Comparison of ENCODE assay signal across 7 cellular contexts in the genomic region with DNA sequence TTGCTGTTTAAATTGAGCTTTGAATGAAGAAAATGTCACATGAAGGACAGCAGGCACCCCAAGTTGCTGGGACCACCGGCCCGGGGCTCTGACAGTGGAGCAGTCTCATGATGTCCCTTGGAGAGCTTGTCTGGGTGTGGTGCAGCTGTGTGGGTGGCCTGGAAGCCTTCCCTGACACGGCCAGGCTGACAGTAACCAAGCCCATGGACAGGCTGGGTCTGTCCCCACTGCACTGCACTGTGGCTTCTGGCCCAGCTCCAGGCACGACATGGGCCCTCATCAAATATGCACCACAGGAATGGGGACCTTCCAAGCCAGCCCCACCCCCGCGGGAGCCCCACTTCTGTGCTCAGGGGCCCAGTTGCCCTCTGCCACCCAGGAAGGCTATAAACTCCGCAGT.
DNase-seq lines count a peak whose midpoint lies in the region; ATAC-seq, FAIRE-seq and TF ChIP-seq lines count a peak whose summit lies in the region.
"Not testable (repeated sequence)": the region's sequence is repeated elsewhere in the genome, so short reads cannot be mapped to it uniquely, and the experiment has no call there.

No MANE protein-coding gene starts in this region.

- not testable (repeated sequence) for H3K27ac ChIP-seq in GM23338 (ENCODE audit: low read depth); Panc1 (ENCODE audit: low read length); HepG2 (ENCODE audit: extremely low read length, insufficient read depth, low read length)

- not testable (repeated sequence) for TF ChIP-seq RAD21 in HepG2 (CRISPR knock-in tag; IDR thresholded peaks at IDR 0.05)

- TF ChIP-seq POLR2A in HepG2 (IDR thresholded peaks at IDR 0.05; ENCODE audit: insufficient read depth in 1 of 2, low read depth in 2 of 2, low read length in 2 of 2): not testable (repeated sequence)

- no CpG with 5 or more reads among the region's 7 CpGs for WGBS in HepG2 (ENCODE audit: low lambda C conversion rate)

- not testable (repeated sequence) for H3K36me3 ChIP-seq in GM23338 (ENCODE audit: insufficient read depth); Panc1 (ENCODE audit: control insufficient read depth, insufficient read depth, low read length); HepG2 (replicated peaks in 1 of 2; ENCODE audit: control insufficient read depth in 1 of 2, insufficient read depth in 2 of 2, low read length in 2 of 2)

- FAIRE-seq in HepG2 (lab: Jason Lieb, UNC): not testable (repeated sequence)

- H3K4me1 ChIP-seq in GM23338 (ENCODE audit: insufficient read depth); Panc1 (ENCODE audit: control insufficient read depth, insufficient read depth, low read length); HepG2 (ENCODE audit: insufficient read depth, low read length): not testable (repeated sequence)

- H3K4me1 Mint-ChIP-seq in GM23338; stimulated activated effector memory CD8-positive, alpha-beta T cell treated with anti-CD3 and anti-CD28 coated beads, Interleukin-12 subunit alpha, Interleukin-12 subunit beta, amount 100 ng/mL, for 72 hours: not testable (repeated sequence)

- not testable (repeated sequence) for H3K27ac Mint-ChIP-seq in GM23338; stimulated activated effector memory CD8-positive, alpha-beta T cell treated with anti-CD3 and anti-CD28 coated beads, Interleukin-12 subunit alpha, Interleukin-12 subunit beta, amount 100 ng/mL, for 72 hours

- POLR2A ChIA-PET in Panc1 (lab: Charles Lee); HepG2 (lab: Yijun Ruan, JAX): not testable (repeated sequence)

- BruUV-seq in Panc1 (replicated peaks; lab: Mats Ljungman, UMichigan); HepG2 (replicated peaks; lab: Mats Ljungman, UMichigan): not testable (repeated sequence)

- H3K4me3 ChIP-seq in GM23338; Panc1 (ENCODE audit: low read depth in 2 of 2, low read length in 2 of 2); HepG2 (replicated peaks in 1 of 3; ENCODE audit: insufficient read depth in 1 of 3, low read depth in 2 of 3, low read length in 3 of 3): not testable (repeated sequence)

- DNase-seq in GM23338 (ENCODE audit: low spot score); Panc1 (ENCODE audit: low read depth, low spot score); Right ventricle myocardium inferior (ENCODE audit: missing footprints); HepG2 (ENCODE audit: low spot score); stimulated activated effector memory CD8-positive, alpha-beta T cell treated with anti-CD3 and anti-CD28 coated beads, Interleukin-12 subunit alpha, Interleukin-12 subunit beta, amount 100 ng/mL, for 72 hours (ENCODE audit: low spot score in 2 of 2): not testable (repeated sequence)

- H2AFZ ChIP-seq in GM23338; HepG2 (ENCODE audit: low read length): not testable (repeated sequence)

- intact Hi-C loops in Panc1 (cut with micrococcal nuclease; ENCODE audit: unreplicated experiment); Right ventricle myocardium inferior (cut with DNase I); HepG2 (cut with micrococcal nuclease; ENCODE audit: unreplicated experiment): not testable (repeated sequence)

- not testable (repeated sequence) for H4K20me1 ChIP-seq in GM23338 (replicated peaks; ENCODE audit: insufficient read depth); HepG2 (ENCODE audit: insufficient read depth, low read length)

- not testable (repeated sequence) for H3K36me3 Mint-ChIP-seq in GM23338 (ENCODE audit: low read depth); stimulated activated effector memory CD8-positive, alpha-beta T cell treated with anti-CD3 and anti-CD28 coated beads, Interleukin-12 subunit alpha, Interleukin-12 subunit beta, amount 100 ng/mL, for 72 hours

- TF ChIP-seq EP300 in HepG2 (IDR thresholded peaks at IDR 0.05; ENCODE audit: low read depth in 2 of 2, low read length in 2 of 2); HepG2 (CRISPR knock-in tag; IDR thresholded peaks at IDR 0.05; ENCODE audit: borderline replicate concordance): not testable (repeated sequence)

- not testable (repeated sequence) for H3K9me3 Mint-ChIP-seq in GM23338; stimulated activated effector memory CD8-positive, alpha-beta T cell treated with anti-CD3 and anti-CD28 coated beads, Interleukin-12 subunit alpha, Interleukin-12 subunit beta, amount 100 ng/mL, for 72 hours

- H3K9me2 ChIP-seq in GM23338 (ENCODE audit: insufficient read depth): not testable (repeated sequence)

- H3K27me3 ChIP-seq in GM23338 (ENCODE audit: insufficient read depth); Panc1 (ENCODE audit: control insufficient read depth, insufficient read depth, low read length); HepG2 (ENCODE audit: control insufficient read depth in 1 of 2, insufficient read depth in 2 of 2, low read length in 2 of 2): not testable (repeated sequence)

- H3K9ac ChIP-seq in HepG2 (ENCODE audit: insufficient read depth, low read depth, low read length): not testable (repeated sequence)

- H3K4me2 ChIP-seq in GM23338; HepG2 (ENCODE audit: low read depth, low read length): not testable (repeated sequence)

- not testable (repeated sequence) for H3K27me3 Mint-ChIP-seq in GM23338 (ENCODE audit: insufficient read depth, low read depth, poor library complexity)

- CTCF ChIA-PET in Panc1 (lab: Charles Lee); HepG2 (lab: Yijun Ruan, JAX; ENCODE audit: low intra/inter-chr PET ratio, low total read pairs): not testable (repeated sequence)

- in situ Hi-C loops in Panc1 (cut with HindIII; ENCODE audit: low pct_unique_long_range_greater_than_20kb, low sequenced_read_pairs); HepG2 (cut with HindIII; ENCODE audit: extremely low pct_ligation_motif_present, low pct_unique_long_range_greater_than_20kb): not testable (repeated sequence)

- ATAC-seq in GM19025 (IDR thresholded peaks at IDR 0.05; ENCODE audit: low read depth, unreplicated experiment): peak; percentile 42
- peak; percentile 14 for ATAC-seq in GM23338
- ATAC-seq in HG02852 (IDR thresholded peaks at IDR 0.05; ENCODE audit: unreplicated experiment): peak; percentile 26
- ATAC-seq in Panc1: peak; percentile 56; the same call in 1 of the 2 replicates
- ATAC-seq in Right ventricle myocardium inferior: peak; percentile 44
- peak; percentile 62 for ATAC-seq in HepG2
- peak; percentile 46 for ATAC-seq in stimulated activated effector memory CD8-positive, alpha-beta T cell treated with anti-CD3 and anti-CD28 coated beads, Interleukin-12 subunit alpha, Interleukin-12 subunit beta, amount 100 ng/mL, for 72 hours

- H3K4me3 Mint-ChIP-seq in GM23338; stimulated activated effector memory CD8-positive, alpha-beta T cell treated with anti-CD3 and anti-CD28 coated beads, Interleukin-12 subunit alpha, Interleukin-12 subunit beta, amount 100 ng/mL, for 72 hours: not testable (repeated sequence)

- H3F3A ChIP-seq in GM23338 (replicated peaks; ENCODE audit: low read depth): not testable (repeated sequence)

- H3K9me3 ChIP-seq in Panc1 (ENCODE audit: control insufficient read depth, insufficient read depth, low read depth, low read length); HepG2 (ENCODE audit: low read length): not testable (repeated sequence)

- not testable (repeated sequence) for H3K79me2 ChIP-seq in GM23338 (replicated peaks; ENCODE audit: insufficient read depth); HepG2 (ENCODE audit: insufficient read depth, low read length)

- not testable (repeated sequence) for TF ChIP-seq CTCF in GM23338 (conservative IDR thresholded peaks at IDR 0.05; ENCODE audit: low read depth in 2 of 2); Panc1 (IDR thresholded peaks at IDR 0.05); HepG2 (CRISPR knock-in tag; IDR thresholded peaks at IDR 0.05)
